9 cellular contexts compared by ENCODE assay signal in genomic region chr10:29784175-29784773, GRCh38.
DNase-seq lines count a peak whose midpoint lies in the region; ATAC-seq, FAIRE-seq and TF ChIP-seq lines count a peak whose summit lies in the region.
"Had no signal": no experiment of that assay in that cellular context is flagged by ENCODE, and none has a peak within 500 bp of the region (broad histone marks: within the 10 kb centered on the region; RNA-seq: fewer than 3 reads in every experiment).

No MANE protein-coding gene starts in this region.

- H3K36me3 ChIP-seq in breast epithelium (no peaks in the 10 kb centered on the region), keratinocyte (ENCODE audit: control insufficient read depth in 2 of 2, extremely low read depth in 1 of 2, insufficient read depth in 2 of 2, low read length in 2 of 2) (no peaks in the 10 kb centered on the region), thyroid gland (no peaks in the 10 kb centered on the region)

- H3K9me3 ChIP-seq in breast epithelium (no peaks in the 10 kb centered on the region), keratinocyte (ENCODE audit: control insufficient read depth, low read depth, low read length) (no peaks in the 10 kb centered on the region), thyroid gland (no peaks in the 10 kb centered on the region)

- H2AFZ ChIP-seq in keratinocyte (ENCODE audit: control insufficient read depth, low read length): no peak overlapping the region

- ATAC-seq in activated T-cell treated with anti-CD3 and anti-CD28 coated beads, Interleukin-2, amount 50 U/mL, for 72 hours (replicated peaks in 1 of 2): no peak

- no peak for TF ChIP-seq POLR2A in breast epithelium (IDR thresholded peaks at IDR 0.05)
- no peak for TF ChIP-seq POLR2A in thyroid gland (IDR thresholded peaks at IDR 0.05)

- H3K9ac ChIP-seq in keratinocyte (ENCODE audit: control insufficient read depth, extremely low read depth, insufficient read depth, low read length): peak overlapping the region; percentile 45

- no peaks in the 10 kb centered on the region for H3K9me1 ChIP-seq in keratinocyte (ENCODE audit: control insufficient read depth, extremely low read depth, insufficient read depth, low read length)

- CTCF ChIA-PET in activated CD4-positive, alpha-beta memory T cell treated with anti-CD3 and anti-CD28 coated beads, Interleukin-2, amount 10 ng/mL, durations not matched to agents 7 days and 5 days (lab: Charles Lee): interaction anchor here (0.6 kb wide), 1 partner anchor 499 kb away, joined by 4 read pairs; no protein-coding TSS in a partner anchor

- H3K36me3 Mint-ChIP-seq in activated T-cell treated with anti-CD3 and anti-CD28 coated beads, Interleukin-2, amount 50 U/mL, for 72 hours (ENCODE audit: insufficient read depth in 2 of 2): no peaks in the 10 kb centered on the region
- no peaks in the 10 kb centered on the region for H3K36me3 Mint-ChIP-seq in activated CD4-positive, alpha-beta memory T cell treated with anti-CD3 and anti-CD28 coated beads, Interleukin-2, amount 10 ng/mL, durations not matched to agents 7 days and 5 days (ENCODE audit: low read depth)

- no peak overlapping the region for H3K4me3 Mint-ChIP-seq in activated T-cell treated with anti-CD3 and anti-CD28 coated beads, Interleukin-2, amount 50 U/mL, for 72 hours
- no peak overlapping the region for H3K4me3 Mint-ChIP-seq in activated CD4-positive, alpha-beta memory T cell treated with anti-CD3 and anti-CD28 coated beads, Interleukin-2, amount 10 ng/mL, durations not matched to agents 7 days and 5 days

- peak; percentile 97 for FAIRE-seq in keratinocyte (lab: Jason Lieb, UNC)

- H3K27me3 Mint-ChIP-seq in activated T-cell treated with anti-CD3 and anti-CD28 coated beads, Interleukin-2, amount 50 U/mL, for 72 hours (ENCODE audit: low read depth): peaks cover 2% of the 10 kb centered on the region
- H3K27me3 Mint-ChIP-seq in activated CD4-positive, alpha-beta memory T cell treated with anti-CD3 and anti-CD28 coated beads, Interleukin-2, amount 10 ng/mL, durations not matched to agents 7 days and 5 days: peaks cover 17% of the 10 kb centered on the region

- H3K4me1 Mint-ChIP-seq in activated T-cell treated with anti-CD3 and anti-CD28 coated beads, Interleukin-2, amount 50 U/mL, for 72 hours (ENCODE audit: low read depth): no peaks in the 10 kb centered on the region
- H3K4me1 Mint-ChIP-seq in activated CD4-positive, alpha-beta memory T cell treated with anti-CD3 and anti-CD28 coated beads, Interleukin-2, amount 10 ng/mL, durations not matched to agents 7 days and 5 days: peaks cover 4% of the 10 kb centered on the region

- dilution Hi-C loops in keratinocyte (cut with MboI; ENCODE audit: extremely low pct_ligation_motif_present, low sequenced_read_pairs): no loop called here

- no peak overlapping the region for H3K27ac Mint-ChIP-seq in activated T-cell treated with anti-CD3 and anti-CD28 coated beads, Interleukin-2, amount 50 U/mL, for 72 hours
- H3K27ac Mint-ChIP-seq in activated CD4-positive, alpha-beta memory T cell treated with anti-CD3 and anti-CD28 coated beads, Interleukin-2, amount 10 ng/mL, durations not matched to agents 7 days and 5 days: no peak overlapping the region

- POLR2A ChIA-PET in activated CD4-positive, alpha-beta memory T cell treated with anti-CD3 and anti-CD28 coated beads, Interleukin-2, amount 10 ng/mL, durations not matched to agents 7 days and 5 days (lab: Charles Lee): no interaction called here

- H3K27me3 ChIP-seq in breast epithelium: no peaks in the 10 kb centered on the region
- no peaks in the 10 kb centered on the region for H3K27me3 ChIP-seq in keratinocyte (ENCODE audit: control insufficient read depth, extremely low read depth, insufficient read depth, low read length)
- no peaks in the 10 kb centered on the region for H3K27me3 ChIP-seq in thyroid gland

- H3K4me3 ChIP-seq in breast epithelium (no peak overlapping the region), keratinocyte (ENCODE audit: control insufficient read depth in 2 of 3, extremely low read depth in 1 of 3, insufficient read depth in 2 of 3, low read depth in 1 of 3, low read length in 3 of 3) (peak overlapping the region in 1 of 3 experiments; percentile 4), thyroid gland (replicated peaks in 1 of 3) (no peak overlapping the region)

- H3K79me2 ChIP-seq in keratinocyte (ENCODE audit: control insufficient read depth, insufficient read depth, low read length): no peaks in the 10 kb centered on the region

- peak overlapping the region; percentile 78 to 85 for H3K27ac ChIP-seq in breast epithelium
- peak overlapping the region; percentile 63 for H3K27ac ChIP-seq in keratinocyte (ENCODE audit: control insufficient read depth, insufficient read depth, low read length)
- H3K27ac ChIP-seq in thyroid gland: peak overlapping the region in 2 of 3 donors; percentile 24 to 40

- 57 to 62% methylated on average over 7 of the region's 7 CpGs for WGBS in thyroid gland, 2 donors

- no peaks in the 10 kb centered on the region for H4K20me1 ChIP-seq in keratinocyte (ENCODE audit: control insufficient read depth, extremely low read depth, insufficient read depth, low read length)

- no peaks in the 10 kb centered on the region for H3K9me3 Mint-ChIP-seq in activated T-cell treated with anti-CD3 and anti-CD28 coated beads, Interleukin-2, amount 50 U/mL, for 72 hours
- no peaks in the 10 kb centered on the region for H3K9me3 Mint-ChIP-seq in activated CD4-positive, alpha-beta memory T cell treated with anti-CD3 and anti-CD28 coated beads, Interleukin-2, amount 10 ng/mL, durations not matched to agents 7 days and 5 days

- DNase-seq in HS-27A (ENCODE audit: low read depth) (peak; percentile 72), breast epithelium (ENCODE audit: low spot score in 2 of 2) (peak; percentile 68 to 90), keratinocyte (ENCODE audit: low read depth, low spot score) (peak; percentile 90), thyroid gland (peak; percentile 23 to 37), NCI-H82 treated with DMSO at 0.1 percent for 48 hours (lab: John Stamatoyannopoulos, UW; ENCODE audit: unreplicated experiment) (no peak), SK-N-DZ (ENCODE audit: low spot score) (no peak)
- DNase-seq in activated T-cell treated with anti-CD3 and anti-CD28 coated beads, Interleukin-2, amount 50 U/mL, for 72 hours: no peak
- DNase-seq in activated CD4-positive, alpha-beta memory T cell treated with anti-CD3 and anti-CD28 coated beads, Interleukin-2, amount 10 ng/mL, durations not matched to agents 7 days and 5 days: no peak
- DNase-seq: NCI-H510A treated with DMSO at 0.1 percent for 48 hours had no signal

- H3K4me1 ChIP-seq in breast epithelium (no peaks in the 10 kb centered on the region), keratinocyte (ENCODE audit: control insufficient read depth, extremely low read depth, insufficient read depth, low read length) (peaks cover 14% of the 10 kb centered on the region), thyroid gland (peaks cover under 1 to 8% of the 10 kb centered on the region in 2 donors)

- intact Hi-C loops in breast epithelium (cut with DNase I; ENCODE audit: low total_unique reads) (no loop called here), thyroid gland (cut with DNase I) (loop anchor here (10.0 kb wide), 1 partner anchor 71 kb away; no protein-coding TSS in a partner anchor)

- TF ChIP-seq CTCF in breast epithelium (IDR thresholded peaks at IDR 0.05) (no peak), keratinocyte (optimal IDR thresholded peaks at IDR 0.05 in 1 of 3, IDR thresholded peaks at IDR 0.05 in 1 of 3, conservative IDR thresholded peaks at IDR 0.05 in 1 of 3; ENCODE audit: extremely low read depth in 1 of 3, insufficient read depth in 2 of 3, low read length in 3 of 3) (no peak), thyroid gland (IDR thresholded peaks at IDR 0.05) (no peak)

- peak overlapping the region; percentile 18 for H3K4me2 ChIP-seq in keratinocyte (ENCODE audit: control insufficient read depth, extremely low read depth, insufficient read depth, low read depth, low read length)

Comparison
In these comparisons a context has a peak if more than half of its experiments do, and no peak if none do; other contexts are left out.
1. DNase-seq: peak in HS-27A (single experiment), breast epithelium (2 of 2), keratinocyte (single experiment) and thyroid gland (2 of 2); none in NCI-H82 treated with DMSO at 0.1 percent for 48 hours (single experiment), SK-N-DZ (single experiment), activated T-cell treated with anti-CD3 and anti-CD28 coated beads, Interleukin-2, amount 50 U/mL, for 72 hours (0 of 2) and activated CD4-positive, alpha-beta memory T cell treated with anti-CD3 and anti-CD28 coated beads, Interleukin-2, amount 10 ng/mL, durations not matched to agents 7 days and 5 days (single experiment).
2. Peak in every context shown above with its lines, with median percentiles within 50 percentile points of each other: H3K27ac ChIP-seq.